16 cellular contexts compared by ENCODE assay signal in genomic region chr1:177969109-177969508, GRCh38. TPM values are rescaled to one million over a fixed set of nuclear protein-coding genes. Genes with fewer than 3 reads are reported as not detected.
"Had no signal": no experiment of that assay in that cellular context is flagged by ENCODE, and none has a peak within 500 bp of the region (broad histone marks: within the 10 kb centered on the region; RNA-seq: fewer than 3 reads in every experiment).

No MANE protein-coding gene starts in this region.

- H3K4me3 ChIP-seq: dorsolateral prefrontal cortex, tibial artery, vagina had no signal

- H3K9me3 ChIP-seq: tibial artery, vagina had no signal

- H3K4me1 ChIP-seq: tibial artery, vagina had no signal

- H3K36me3 Mint-ChIP-seq: stimulated activated memory B cell treated with anti-CD40 and anti-IgM and Interleukin-4, amounts not matched to agents 10 μg/mL and 1 μg/mL and 100 μg/mL, for 72 hours; T-cell had no signal

- H3K27ac Mint-ChIP-seq: nephron; progenitor cell of endocrine pancreas; stimulated activated memory B cell treated with anti-CD40 and anti-IgM and Interleukin-4, amounts not matched to agents 10 μg/mL and 1 μg/mL and 100 μg/mL, for 72 hours; T-cell had no signal

- H3K27ac ChIP-seq: dorsolateral prefrontal cortex, tibial artery, vagina had no signal

- H3K4me3 Mint-ChIP-seq: nephron; stimulated activated memory B cell treated with anti-CD40 and anti-IgM and Interleukin-4, amounts not matched to agents 10 μg/mL and 1 μg/mL and 100 μg/mL, for 72 hours; T-cell had no signal

- H3K27me3 Mint-ChIP-seq: T-cell had no signal

- ATAC-seq: activated CD4-positive, CD25-positive, alpha-beta regulatory T cell treated with anti-CD3 and anti-CD28 coated beads, Interleukin-2, amount 50 U/mL, for 24 hours; T-cell had no signal

- H3K9me3 Mint-ChIP-seq: nephron; stimulated activated memory B cell treated with anti-CD40 and anti-IgM and Interleukin-4, amounts not matched to agents 10 μg/mL and 1 μg/mL and 100 μg/mL, for 72 hours had no signal

- H3K27me3 ChIP-seq: dorsolateral prefrontal cortex, tibial artery, vagina had no signal

- DNase-seq: activated naive CD4-positive, alpha-beta T cell; activated T-cell treated with anti-CD3 and anti-CD28 coated beads for 4 hours; aorta; dorsolateral prefrontal cortex; erythroblast; mesendoderm; nucleus accumbens; T-cell; T-helper 9 cell; tibial artery had no signal

- H3K4me1 Mint-ChIP-seq: nephron; stimulated activated memory B cell treated with anti-CD40 and anti-IgM and Interleukin-4, amounts not matched to agents 10 μg/mL and 1 μg/mL and 100 μg/mL, for 72 hours; T-cell had no signal

RNA-seq across cellular contexts. Expression of gene SEC16B, which starts 0.7 kb away (rescaled TPM):
- total RNA-seq: activated CD8-positive, alpha-beta memory T cell treated with anti-CD3 and anti-CD28 coated beads for 36 hours; T-cell had no signal
